Comparison of ENCODE assay signal across 33 cellular contexts in the genomic region with DNA sequence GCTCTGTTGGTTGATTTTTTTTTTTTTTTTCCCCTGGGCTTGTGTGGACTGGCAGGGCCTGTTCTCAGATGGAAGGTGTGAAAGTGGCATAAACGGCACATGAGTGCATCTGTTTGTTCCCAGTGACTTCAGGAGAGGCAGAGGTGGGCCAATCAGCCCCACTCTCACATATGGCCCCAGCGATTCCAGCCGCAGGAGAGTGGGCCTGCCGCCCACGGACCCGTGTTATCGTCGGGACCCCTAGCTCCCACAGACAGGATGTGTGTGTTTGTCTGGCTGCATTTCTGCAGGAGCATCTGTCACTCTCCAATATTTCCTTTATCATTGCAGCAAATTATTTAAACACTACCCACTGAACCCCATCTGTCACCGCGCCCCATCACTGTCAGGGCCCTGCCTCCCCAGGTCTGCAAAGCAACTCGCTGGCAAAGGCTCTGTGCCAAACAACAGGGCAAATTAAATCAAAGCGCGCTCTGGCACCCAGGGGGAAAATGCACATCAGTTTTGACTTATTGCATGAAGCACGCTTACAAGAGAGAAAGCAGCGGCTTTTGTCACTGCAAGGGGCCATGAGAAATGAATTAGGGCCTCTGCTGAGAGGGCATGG.
"Had no signal": no experiment of that assay in that cellular context is flagged by ENCODE, and none has a peak within 500 bp of the region (broad histone marks: within the 10 kb centered on the region; RNA-seq: fewer than 3 reads in every experiment).

No MANE protein-coding gene starts in this region.

- H3K4me3 ChIP-seq: adrenal gland, body of pancreas, colonic mucosa, dorsolateral prefrontal cortex had no signal

- H3K9me3 Mint-ChIP-seq: activated B cell treated with CpG ODN at 0.5 μM for 24 hours; activated CD4-positive, alpha-beta memory T cell treated with anti-CD3 and anti-CD28 coated beads for 36 hours; activated naive CD8-positive, alpha-beta T cell treated with anti-CD3 and anti-CD28 coated beads, Interleukin-2, amount 50 U/mL, for 24 hours; dendritic cell treated with granulocyte-macrophage colony-stimulating factor and Interleukin-4, amounts not matched to agents 40 ng/mL and 50 ng/mL, for 4 days; endodermal cell had no signal

- H3K36me3 ChIP-seq: adrenal gland, colonic mucosa, WERI-Rb-1 had no signal

- H3K9me3 ChIP-seq: adrenal gland, body of pancreas, colonic mucosa had no signal

- ATAC-seq: activated CD4-positive, CD25-positive, alpha-beta regulatory T cell treated with anti-CD3 and anti-CD28 coated beads, Interleukin-2, amount 50 U/mL, for 24 hours; activated CD8-positive, alpha-beta memory T cell treated with anti-CD3 and anti-CD28 coated beads, Interleukin-2, amount 10 ng/mL, durations not matched to agents 7 days and 5 days; activated CD8-positive, alpha-beta T cell treated with anti-CD3 and anti-CD28 coated beads, Interleukin-2, amount 10 ng/mL, durations not matched to agents 7 days and 5 days; activated naive CD8-positive, alpha-beta T cell treated with anti-CD3 and anti-CD28 coated beads, Interleukin-2, amount 50 U/mL, for 24 hours; body of pancreas; esophagus mucosa; T-helper 17 cell had no signal

- H3K36me3 Mint-ChIP-seq: activated CD4-positive, alpha-beta memory T cell treated with anti-CD3 and anti-CD28 coated beads for 36 hours; activated CD8-positive, alpha-beta memory T cell treated with anti-CD3 and anti-CD28 coated beads, Interleukin-2, amount 10 ng/mL, durations not matched to agents 7 days and 5 days; activated naive CD4-positive, alpha-beta T cell treated with anti-CD3 and anti-CD28 coated beads, Interleukin-2, amount 50 U/mL, for 24 hours; activated naive CD8-positive, alpha-beta T cell treated with anti-CD3 and anti-CD28 coated beads for 36 hours had no signal

- DNase-seq: activated B cell treated with CpG ODN at 0.5 μM for 24 hours; activated CD4-positive, alpha-beta memory T cell treated with anti-CD3 and anti-CD28 coated beads for 36 hours; activated CD4-positive, alpha-beta T cell treated with anti-CD3 and anti-CD28 coated beads for 48 hours; activated CD8-positive, alpha-beta memory T cell treated with anti-CD3 and anti-CD28 coated beads, Interleukin-2, amount 10 ng/mL, durations not matched to agents 7 days and 5 days; activated CD8-positive, alpha-beta memory T cell treated with anti-CD3 and anti-CD28 coated beads, Interleukin-2, amount 50 U/mL, for 4 hours; activated CD8-positive, alpha-beta T cell treated with anti-CD3 and anti-CD28 coated beads, Interleukin-2, amount 10 ng/mL, durations not matched to agents 7 days and 5 days; activated effector memory CD4-positive, alpha-beta T cell treated with anti-CD3 and anti-CD28 coated beads, Interleukin-2, amount 50 U/mL, for 16 hours; activated naive CD4-positive, alpha-beta T cell treated with anti-CD3 and anti-CD28 coated beads for 36 hours; activated naive CD8-positive, alpha-beta T cell treated with anti-CD3 and anti-CD28 coated beads for 36 hours; activated naive CD8-positive, alpha-beta T cell treated with anti-CD3 and anti-CD28 coated beads, Interleukin-2, amount 50 U/mL, for 24 hours; activated T-cell treated with anti-CD3 and anti-CD28 coated beads, Interleukin-2, amount 50 U/mL, for 1 hour; activated T-cell treated with anti-CD3 and anti-CD28 coated beads, Interleukin-2, amount 50 U/mL, for 48 hours; adrenal gland; aorta; body of pancreas; central memory CD4-positive, alpha-beta T cell; cerebellar nuclear complex; colonic mucosa; dorsolateral prefrontal cortex; effector memory CD4-positive, alpha-beta T cell; endodermal cell; foreskin fibroblast; head of caudate nucleus; T-helper 17 cell; T1000; WERI-Rb-1 had no signal

- H3K4me1 Mint-ChIP-seq: activated B cell treated with CpG ODN at 0.5 μM for 24 hours; activated CD8-positive, alpha-beta memory T cell treated with anti-CD3 and anti-CD28 coated beads, Interleukin-2, amount 10 ng/mL, durations not matched to agents 7 days and 5 days; activated naive CD4-positive, alpha-beta T cell treated with anti-CD3 and anti-CD28 coated beads, Interleukin-2, amount 50 U/mL, for 24 hours; activated naive CD8-positive, alpha-beta T cell treated with anti-CD3 and anti-CD28 coated beads for 36 hours; activated naive CD8-positive, alpha-beta T cell treated with anti-CD3 and anti-CD28 coated beads, Interleukin-2, amount 50 U/mL, for 24 hours; endodermal cell; T-helper 17 cell had no signal

- H3K27me3 ChIP-seq: adrenal gland, body of pancreas, colonic mucosa, dorsolateral prefrontal cortex had no signal

- H3K27me3 Mint-ChIP-seq: activated B cell treated with CpG ODN at 0.5 μM for 24 hours; activated CD4-positive, alpha-beta memory T cell treated with anti-CD3 and anti-CD28 coated beads for 36 hours; activated CD8-positive, alpha-beta memory T cell treated with anti-CD3 and anti-CD28 coated beads, Interleukin-2, amount 10 ng/mL, durations not matched to agents 7 days and 5 days; activated naive CD4-positive, alpha-beta T cell treated with anti-CD3 and anti-CD28 coated beads, Interleukin-2, amount 50 U/mL, for 24 hours; activated naive CD8-positive, alpha-beta T cell treated with anti-CD3 and anti-CD28 coated beads for 36 hours; activated naive CD8-positive, alpha-beta T cell treated with anti-CD3 and anti-CD28 coated beads, Interleukin-2, amount 50 U/mL, for 24 hours; dendritic cell treated with granulocyte-macrophage colony-stimulating factor and Interleukin-4, amounts not matched to agents 40 ng/mL and 50 ng/mL, for 4 days; T-helper 17 cell had no signal

- H3K27ac ChIP-seq: adrenal gland, body of pancreas, colonic mucosa, WERI-Rb-1 had no signal

- H3K4me1 ChIP-seq: adrenal gland, body of pancreas, colonic mucosa had no signal

- H3K4me3 Mint-ChIP-seq: activated B cell treated with CpG ODN at 0.5 μM for 24 hours; activated CD4-positive, alpha-beta memory T cell treated with anti-CD3 and anti-CD28 coated beads for 36 hours; activated CD8-positive, alpha-beta memory T cell treated with anti-CD3 and anti-CD28 coated beads, Interleukin-2, amount 10 ng/mL, durations not matched to agents 7 days and 5 days; activated CD8-positive, alpha-beta T cell treated with anti-CD3 and anti-CD28 coated beads, Interleukin-2, amount 10 ng/mL, durations not matched to agents 7 days and 5 days; activated naive CD4-positive, alpha-beta T cell treated with anti-CD3 and anti-CD28 coated beads for 36 hours; activated naive CD4-positive, alpha-beta T cell treated with anti-CD3 and anti-CD28 coated beads, Interleukin-2, amount 50 U/mL, for 24 hours; activated naive CD8-positive, alpha-beta T cell treated with anti-CD3 and anti-CD28 coated beads for 36 hours; activated naive CD8-positive, alpha-beta T cell treated with anti-CD3 and anti-CD28 coated beads, Interleukin-2, amount 50 U/mL, for 24 hours; activated T-helper 1 cell treated with anti-CD3 and anti-CD28 coated beads, Interleukin-12 subunit alpha, Interleukin-12 subunit beta, Interleukin-2, Interleukin-4 antibody, amounts not matched to agents 30 ng/mL and 10 ng/mL and 1 ng/mL, durations not matched to agents 14 hours and 24 hours and 36 hours; dendritic cell treated with granulocyte-macrophage colony-stimulating factor and Interleukin-4, amounts not matched to agents 40 ng/mL and 50 ng/mL, for 4 days; endodermal cell; T-helper 17 cell; T-helper 2 cell treated with Interferon-gamma antibody and Interleukin-4, amounts not matched to agents 5 μg/mL and 100 μg/mL, for 36 hours had no signal

- H3K27ac Mint-ChIP-seq: activated B cell treated with CpG ODN at 0.5 μM for 24 hours; activated CD4-positive, alpha-beta memory T cell treated with anti-CD3 and anti-CD28 coated beads for 36 hours; activated CD8-positive, alpha-beta memory T cell treated with anti-CD3 and anti-CD28 coated beads, Interleukin-2, amount 10 ng/mL, durations not matched to agents 7 days and 5 days; activated CD8-positive, alpha-beta T cell treated with anti-CD3 and anti-CD28 coated beads, Interleukin-2, amount 10 ng/mL, durations not matched to agents 7 days and 5 days; activated naive CD4-positive, alpha-beta T cell treated with anti-CD3 and anti-CD28 coated beads for 36 hours; activated naive CD4-positive, alpha-beta T cell treated with anti-CD3 and anti-CD28 coated beads, Interleukin-2, amount 50 U/mL, for 24 hours; activated naive CD8-positive, alpha-beta T cell treated with anti-CD3 and anti-CD28 coated beads for 36 hours; activated naive CD8-positive, alpha-beta T cell treated with anti-CD3 and anti-CD28 coated beads, Interleukin-2, amount 50 U/mL, for 24 hours; activated T-helper 1 cell treated with anti-CD3 and anti-CD28 coated beads, Interleukin-12 subunit alpha, Interleukin-12 subunit beta, Interleukin-2, Interleukin-4 antibody, amounts not matched to agents 30 ng/mL and 10 ng/mL and 1 ng/mL, durations not matched to agents 14 hours and 24 hours and 36 hours; activated T-helper 2 cell treated with anti-CD3 and anti-CD28 coated beads, Interferon-gamma antibody, Interleukin-2, Interleukin-4, amounts not matched to agents 10 μg/mL and 5 μg/mL and 100 μg/mL, durations not matched to agents 14 hours and 24 hours and 36 hours; dendritic cell treated with granulocyte-macrophage colony-stimulating factor and Interleukin-4, amounts not matched to agents 40 ng/mL and 50 ng/mL, for 4 days; endodermal cell; T-helper 17 cell; T-helper 2 cell treated with Interferon-gamma antibody and Interleukin-4, amounts not matched to agents 5 μg/mL and 100 μg/mL, for 36 hours had no signal
